ENCODE assay signal across 13 cellular contexts in the genomic region with DNA sequence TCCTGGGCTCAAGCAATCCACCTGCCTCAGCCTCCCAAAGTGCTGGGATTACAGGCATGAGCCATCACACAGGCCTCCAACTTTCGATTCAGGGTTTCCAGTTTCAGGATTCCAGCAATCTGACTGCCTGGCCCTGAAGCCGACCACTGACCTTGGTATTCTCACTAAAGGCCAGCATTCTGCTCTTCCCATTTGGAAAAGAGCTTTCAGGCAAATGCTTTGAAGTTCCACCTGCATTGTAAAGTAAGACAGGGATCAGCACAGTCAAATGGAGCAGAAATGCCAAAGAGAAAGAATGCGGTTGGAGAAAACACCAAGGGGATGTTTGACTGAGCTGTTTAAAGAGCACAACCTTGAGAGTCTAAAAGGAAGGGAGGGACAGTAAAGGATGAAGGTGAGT.
A peak's percentile ranks its signal among the peaks of the same experiment; 100 is the strongest.
DNase-seq lines count a peak whose midpoint lies in the region; ATAC-seq and TF ChIP-seq lines count a peak whose summit lies in the region.
"Had no signal": no experiment of that assay in that cellular context is flagged by ENCODE, and none has a peak within 500 bp of the region (broad histone marks: within the 10 kb centered on the region; RNA-seq: fewer than 3 reads in every experiment).

No MANE protein-coding gene starts in this region.

- 75 to 96% (median 89%) methylated on average over 3 of the region's 3 CpGs for WGBS in stomach, 5 donors

- H3K4me3 ChIP-seq in Loucy (ENCODE audit: low read length, poor library complexity, severe bottlenecking) (no peak overlapping the region), left lung (no peak overlapping the region), stomach (no peak overlapping the region)
- H3K4me3 ChIP-seq: esophagus muscularis mucosa, K562 had no signal

- POLR2A ChIA-PET in activated CD8-positive, alpha-beta T cell treated with anti-CD3 and anti-CD28 coated beads, Interleukin-2, amount 10 ng/mL, durations not matched to agents 7 days and 5 days (lab: Charles Lee) = interaction anchor here (0.6 to 2.1 kb wide), 5 partner anchors 15 to 160 kb away, joined by 3 to 8 read pairs (median 4); partner anchors contain the start of gene CEP85L

- intact Hi-C loops in left lung (cut with DNase I) = no loop called here
- intact Hi-C loops in stomach (cut with DNase I; ENCODE audit: low total_unique reads) = no loop called here

- no peak overlapping the region for H3K4me2 ChIP-seq in Loucy (ENCODE audit: low read depth, low read length, poor library complexity, severe bottlenecking)

- no peaks in the 10 kb centered on the region for H3K27me3 Mint-ChIP-seq in activated CD8-positive, alpha-beta T cell treated with anti-CD3 and anti-CD28 coated beads, Interleukin-2, amount 10 ng/mL, durations not matched to agents 7 days and 5 days (ENCODE audit: low read depth)

- H3K4me1 ChIP-seq in Loucy (ENCODE audit: insufficient read depth, low read length, poor library complexity, severe bottlenecking) (no peaks in the 10 kb centered on the region), left lung (peaks cover 0 to 41% of the 10 kb centered on the region in 2 donors), stomach (peaks cover 0 to 10% (median 0%) of the 10 kb centered on the region in 4 donors)
- H3K4me1 ChIP-seq: esophagus muscularis mucosa had no signal

- no peak for TF ChIP-seq EP300 in stomach (IDR thresholded peaks at IDR 0.05)

- no peaks in the 10 kb centered on the region for H3K9me3 ChIP-seq in Loucy (ENCODE audit: insufficient read depth, low read depth, low read length)
- no peaks in the 10 kb centered on the region for H3K9me3 ChIP-seq in left lung
- no peaks in the 10 kb centered on the region for H3K9me3 ChIP-seq in stomach
- H3K9me3 ChIP-seq: esophagus muscularis mucosa had no signal

- CTCF ChIA-PET in activated CD8-positive, alpha-beta T cell treated with anti-CD3 and anti-CD28 coated beads, Interleukin-2, amount 10 ng/mL, durations not matched to agents 7 days and 5 days (lab: Charles Lee) = interaction anchor here (0.6 to 2.3 kb wide), 10 partner anchors 8 to 203 kb away, joined by 3 to 9 read pairs (median 4); no protein-coding TSS in a partner anchor

- H4K20me1 ChIP-seq in Loucy (ENCODE audit: insufficient read depth, low read length, poor library complexity, severe bottlenecking) = no peaks in the 10 kb centered on the region

- H3K27ac Mint-ChIP-seq in activated CD8-positive, alpha-beta T cell treated with anti-CD3 and anti-CD28 coated beads, Interleukin-2, amount 10 ng/mL, durations not matched to agents 7 days and 5 days = peak overlapping the region; percentile 62

- no peak for TF ChIP-seq POLR2A in stomach (IDR thresholded peaks at IDR 0.05)

- H3K27me3 ChIP-seq in Loucy (ENCODE audit: insufficient read depth, low read length, poor library complexity, severe bottlenecking) (no peaks in the 10 kb centered on the region), left lung (no peaks in the 10 kb centered on the region), stomach (no peaks in the 10 kb centered on the region)
- H3K27me3 ChIP-seq: esophagus muscularis mucosa had no signal

- no peak for DNase-seq in activated CD8-positive, alpha-beta T cell treated with anti-CD3 and anti-CD28 coated beads, Interleukin-2, amount 10 ng/mL, durations not matched to agents 7 days and 5 days
- DNase-seq in left lung (no peak), stomach (no peak)
- no peak for DNase-seq in activated CD4-positive, CD25-positive, alpha-beta regulatory T cell (lab: John Stamatoyannopoulos, UW)
- no peak for DNase-seq in stimulated activated CD4-positive, alpha-beta T cell treated with anti-CD3 and anti-CD28 coated beads, Interleukin-12 subunit alpha, Interleukin-12 subunit beta, amount 100 ng/mL, for 4 hours
- DNase-seq: activated effector memory CD4-positive, alpha-beta T cell treated with Interleukin-2 at 50 U/mL for 16 hours; cerebellar nuclear complex; NCI-H526 treated with DMSO at 0.1 percent for 48 hours; SHP77 had no signal

- no peak overlapping the region for H3K9ac ChIP-seq in Loucy (ENCODE audit: low read depth, low read length, poor library complexity, severe bottlenecking)

- H3K36me3 Mint-ChIP-seq in activated CD8-positive, alpha-beta T cell treated with anti-CD3 and anti-CD28 coated beads, Interleukin-2, amount 10 ng/mL, durations not matched to agents 7 days and 5 days (ENCODE audit: low read depth) = no peaks in the 10 kb centered on the region

- TF ChIP-seq CTCF in Loucy (conservative IDR thresholded peaks at IDR 0.05; ENCODE audit: low read length) (no peak), left lung (IDR thresholded peaks at IDR 0.05) (no peak), stomach (IDR thresholded peaks at IDR 0.05) (no peak)

- H3K27ac ChIP-seq in left lung (peak overlapping the region; percentile 16 to 90), stomach (peak overlapping the region in 3 of 5 donors; percentile 3 to 69 (median 10))
- H3K27ac ChIP-seq: esophagus muscularis mucosa had no signal

- H3K36me3 ChIP-seq in Loucy (ENCODE audit: insufficient read depth, low read length) (no peaks in the 10 kb centered on the region), left lung (no peaks in the 10 kb centered on the region), stomach (no peaks in the 10 kb centered on the region)
- H3K36me3 ChIP-seq: esophagus muscularis mucosa had no signal

- no peak for ATAC-seq in activated CD8-positive, alpha-beta T cell treated with anti-CD3 and anti-CD28 coated beads, Interleukin-2, amount 10 ng/mL, durations not matched to agents 7 days and 5 days
- ATAC-seq in left lung = no peak
- no peak for ATAC-seq in HG02870 (IDR thresholded peaks at IDR 0.05; ENCODE audit: unreplicated experiment)
- ATAC-seq: K562 had no signal

- no peak overlapping the region for H3K4me3 Mint-ChIP-seq in activated CD8-positive, alpha-beta T cell treated with anti-CD3 and anti-CD28 coated beads, Interleukin-2, amount 10 ng/mL, durations not matched to agents 7 days and 5 days

- no peaks in the 10 kb centered on the region for H3F3A ChIP-seq in Loucy (ENCODE audit: low read depth)

- peaks cover 15% of the 10 kb centered on the region for H3K4me1 Mint-ChIP-seq in activated CD8-positive, alpha-beta T cell treated with anti-CD3 and anti-CD28 coated beads, Interleukin-2, amount 10 ng/mL, durations not matched to agents 7 days and 5 days (ENCODE audit: low read depth)

- no peaks in the 10 kb centered on the region for H3K9me2 ChIP-seq in Loucy (replicated peaks; ENCODE audit: low read depth, low read length)

- H3K79me2 ChIP-seq in Loucy (ENCODE audit: insufficient read depth, low read length) = no peaks in the 10 kb centered on the region

- no peaks in the 10 kb centered on the region for H3K9me3 Mint-ChIP-seq in activated CD8-positive, alpha-beta T cell treated with anti-CD3 and anti-CD28 coated beads, Interleukin-2, amount 10 ng/mL, durations not matched to agents 7 days and 5 days (ENCODE audit: insufficient read depth)

- peak overlapping the region; percentile 51; the same call in 1 of the 2 replicates for H2AFZ ChIP-seq in Loucy (ENCODE audit: low read length)
